12 cellular contexts compared by ENCODE assay signal in genomic region chr9:96486351-96487029, GRCh38. TPM values are rescaled to one million over a fixed set of nuclear protein-coding genes. Genes with fewer than 3 reads are reported as not detected.
DNase-seq lines count a peak whose midpoint lies in the region; ATAC-seq and TF ChIP-seq lines count a peak whose summit lies in the region.
"Had no signal": no experiment of that assay in that cellular context is flagged by ENCODE, and none has a peak within 500 bp of the region (broad histone marks: within the 10 kb centered on the region; RNA-seq: fewer than 3 reads in every experiment).

No MANE protein-coding gene starts in this region.

- peaks cover 37% of the 10 kb centered on the region for H3K36me3 Mint-ChIP-seq in activated CD8-positive, alpha-beta T cell treated with anti-CD3 and anti-CD28 coated beads for 36 hours (ENCODE audit: low read depth)

- H3K4me3 Mint-ChIP-seq in activated CD8-positive, alpha-beta T cell treated with anti-CD3 and anti-CD28 coated beads for 36 hours: no peak overlapping the region
- H3K4me3 Mint-ChIP-seq: activated B cell treated with CpG ODN at 0.5 μM for 24 hours; CD4-positive, alpha-beta T cell; neural crest cell had no signal

- DNase-seq in AG09319 (ENCODE audit: extremely low read depth, low read depth) (peak; percentile 73), fibroblast of the conjunctiva (ENCODE audit: low read depth) (peak; percentile 87), omental fat pad (ENCODE audit: low spot score) (no peak), NK-92 (lab: John Stamatoyannopoulos, UW; ENCODE audit: unreplicated experiment) (no peak), KG1 (lab: John Stamatoyannopoulos, UW) (no peak), NCI-H1436 treated with DMSO at 0.1 percent for 48 hours (lab: John Stamatoyannopoulos, UW) (no peak)
- DNase-seq in activated CD8-positive, alpha-beta T cell treated with anti-CD3 and anti-CD28 coated beads for 36 hours: no peak
- DNase-seq: activated B cell treated with CpG ODN at 0.5 μM for 24 hours; CD4-positive, alpha-beta T cell; NCI-H2171 treated with DMSO at 0.1 percent for 48 hours had no signal

- POLR2A ChIA-PET in activated CD8-positive, alpha-beta T cell treated with anti-CD3 and anti-CD28 coated beads for 36 hours (lab: Charles Lee): no interaction called here

- H3K27ac Mint-ChIP-seq in activated CD8-positive, alpha-beta T cell treated with anti-CD3 and anti-CD28 coated beads for 36 hours: no peak overlapping the region
- H3K27ac Mint-ChIP-seq: activated B cell treated with CpG ODN at 0.5 μM for 24 hours; CD4-positive, alpha-beta T cell had no signal

- H3K27me3 Mint-ChIP-seq in activated CD8-positive, alpha-beta T cell treated with anti-CD3 and anti-CD28 coated beads for 36 hours: no peaks in the 10 kb centered on the region
- H3K27me3 Mint-ChIP-seq: activated B cell treated with CpG ODN at 0.5 μM for 24 hours; CD4-positive, alpha-beta T cell had no signal

- CTCF ChIA-PET in activated CD8-positive, alpha-beta T cell treated with anti-CD3 and anti-CD28 coated beads for 36 hours (lab: Charles Lee): interaction anchor here (1.4 to 1.8 kb wide), 3 partner anchors 44 to 79 kb away, joined by 3 to 4 read pairs (median 3); no protein-coding TSS in a partner anchor

- TF ChIP-seq CTCF in AG09319 (IDR thresholded peaks at IDR 0.05; ENCODE audit: low read depth, low read length) (no peak), omental fat pad (IDR thresholded peaks at IDR 0.05) (no peak)
- TF ChIP-seq CTCF in activated CD8-positive, alpha-beta T cell treated with anti-CD3 and anti-CD28 coated beads for 36 hours (IDR thresholded peaks at IDR 0.05): no peak

- H3K9me3 Mint-ChIP-seq in activated CD8-positive, alpha-beta T cell treated with anti-CD3 and anti-CD28 coated beads for 36 hours: no peaks in the 10 kb centered on the region
- H3K9me3 Mint-ChIP-seq: activated B cell treated with CpG ODN at 0.5 μM for 24 hours; CD4-positive, alpha-beta T cell; neural crest cell had no signal

- peaks cover 14% of the 10 kb centered on the region for H3K4me1 Mint-ChIP-seq in activated CD8-positive, alpha-beta T cell treated with anti-CD3 and anti-CD28 coated beads for 36 hours (ENCODE audit: low read depth)
- H3K4me1 Mint-ChIP-seq: neural crest cell had no signal

- intact Hi-C loops in activated CD8-positive, alpha-beta T cell treated with anti-CD3 and anti-CD28 coated beads for 36 hours (cut with micrococcal nuclease): no loop called here

- ATAC-seq in SK-N-SH treated with all-trans-retinoic acid at 6 μM for 48 hours: peak; percentile 95
- ATAC-seq in omental fat pad (ENCODE audit: low FRiP score): peak; percentile 62
- no peak for ATAC-seq in activated CD8-positive, alpha-beta T cell treated with anti-CD3 and anti-CD28 coated beads for 36 hours

TF ChIP-seq in SK-N-SH treated with all-trans-retinoic acid at 6 μM for 48 hours, 23 proteins besides CTCF, POLR2A, EP300 and RAD21:
- TF ChIP-seq TCF4 (CRISPR knock-in tag; IDR thresholded peaks at IDR 0.05; ENCODE audit: borderline replicate concordance) (no peak), TSHZ2 (CRISPR knock-in tag; IDR thresholded peaks at IDR 0.05) (no peak), POU6F1 (CRISPR knock-in tag; IDR thresholded peaks at IDR 0.05; ENCODE audit: borderline replicate concordance, low read depth) (no peak)
TF ChIP-seq in SK-N-SH treated with all-trans-retinoic acid at 6 μM for 48 hours: peak in this region for 0.

RNA-seq across cellular contexts. Expression of gene HABP4, which starts 36.5 kb away (rescaled TPM):
- 10 to 100 TPM in 3 of 4 donors, 1 to 10 TPM in 1; 9.2 to 23.4 (median 14.2) TPM for total RNA-seq in omental fat pad
- 1 to 10 TPM; 7.0 to 8.3 TPM for total RNA-seq in activated CD8-positive, alpha-beta T cell treated with anti-CD3 and anti-CD28 coated beads for 36 hours

Comparison
In these comparisons a context has a peak if more than half of its experiments do, and no peak if none do; other contexts are left out.
1. DNase-seq: peak in AG09319 (single experiment) and fibroblast of the conjunctiva (single experiment); none in omental fat pad (single experiment), NK-92 (single experiment), KG1 (single experiment), NCI-H1436 treated with DMSO at 0.1 percent for 48 hours (single experiment) and activated CD8-positive, alpha-beta T cell treated with anti-CD3 and anti-CD28 coated beads for 36 hours (single experiment).